8 cellular contexts compared by ENCODE assay signal in genomic region chr3:52153389-52154096, GRCh38. TPM values are rescaled to one million over a fixed set of nuclear protein-coding genes. Genes with fewer than 3 reads are reported as not detected.
A peak's percentile ranks its signal among the peaks of the same experiment; 100 is the strongest.
DNase-seq lines count a peak whose midpoint lies in the region; ATAC-seq lines count a peak whose summit lies in the region.

No MANE protein-coding gene starts in this region.

- no peaks in the 10 kb centered on the region for H3K9me3 ChIP-seq in iPS-18c (ENCODE audit: control insufficient read depth, insufficient read depth, low read length)

- peaks cover 6% of the 10 kb centered on the region for H3K36me3 Mint-ChIP-seq in activated naive CD8-positive, alpha-beta T cell treated with anti-CD3 and anti-CD28 coated beads, Interleukin-2, amount 10 ng/mL, durations not matched to agents 7 days and 5 days
- H3K36me3 Mint-ChIP-seq in stimulated activated naive B cell treated with anti-CD40 and anti-IgM and Interleukin-4, amounts not matched to agents 10 μg/mL and 1 μg/mL and 100 μg/mL, for 72 hours, result peaks cover 3 to 5% of the 10 kb centered on the region in 2 donors

- H3K27ac Mint-ChIP-seq in activated naive CD8-positive, alpha-beta T cell treated with anti-CD3 and anti-CD28 coated beads, Interleukin-2, amount 10 ng/mL, durations not matched to agents 7 days and 5 days, result peak overlapping the region; percentile 93
- peak overlapping the region; percentile 98 for H3K27ac Mint-ChIP-seq in stimulated activated naive B cell treated with anti-CD40 and anti-IgM and Interleukin-4, amounts not matched to agents 10 μg/mL and 1 μg/mL and 100 μg/mL, for 72 hours

- POLR2A ChIA-PET in activated naive CD8-positive, alpha-beta T cell treated with anti-CD3 and anti-CD28 coated beads, Interleukin-2, amount 10 ng/mL, durations not matched to agents 7 days and 5 days (lab: Charles Lee), result interaction anchor here (0.5 to 1.6 kb wide), 6 partner anchors 63 to 186 kb away, joined by 3 to 18 read pairs (median 6); partner anchors contain the start of genes DUSP7, RPL29 and WDR82

- H3K27me3 Mint-ChIP-seq in activated naive CD8-positive, alpha-beta T cell treated with anti-CD3 and anti-CD28 coated beads, Interleukin-2, amount 10 ng/mL, durations not matched to agents 7 days and 5 days, result no peaks in the 10 kb centered on the region
- no peaks in the 10 kb centered on the region for H3K27me3 Mint-ChIP-seq in stimulated activated naive B cell treated with anti-CD40 and anti-IgM and Interleukin-4, amounts not matched to agents 10 μg/mL and 1 μg/mL and 100 μg/mL, for 72 hours

- peak overlapping the region; percentile 96 for H3K4me3 ChIP-seq in iPS-18c (ENCODE audit: insufficient read depth, low read depth, low read length)

- DNase-seq in NCI-H1092 treated with DMSO at 0.1 percent for 48 hours (lab: John Stamatoyannopoulos, UW), result peak; percentile 0
- DNase-seq in NCI-H1092 (lab: John Stamatoyannopoulos, UW), result no peak
- DNase-seq in NCI-H2171 (lab: John Stamatoyannopoulos, UW), result peak; percentile 34
- DNase-seq in activated naive CD8-positive, alpha-beta T cell treated with anti-CD3 and anti-CD28 coated beads, Interleukin-2, amount 10 ng/mL, durations not matched to agents 7 days and 5 days, result no peak
- DNase-seq in stimulated activated naive B cell treated with anti-CD40 and anti-IgM and Interleukin-4, amounts not matched to agents 10 μg/mL and 1 μg/mL and 100 μg/mL, for 72 hours, result no peak
- no peak for DNase-seq in SKM-1 (lab: John Stamatoyannopoulos, UW; ENCODE audit: unreplicated experiment)

- H3K9me3 Mint-ChIP-seq in activated naive CD8-positive, alpha-beta T cell treated with anti-CD3 and anti-CD28 coated beads, Interleukin-2, amount 10 ng/mL, durations not matched to agents 7 days and 5 days, result no peaks in the 10 kb centered on the region
- no peaks in the 10 kb centered on the region for H3K9me3 Mint-ChIP-seq in stimulated activated naive B cell treated with anti-CD40 and anti-IgM and Interleukin-4, amounts not matched to agents 10 μg/mL and 1 μg/mL and 100 μg/mL, for 72 hours

- ATAC-seq in HG02678 (IDR thresholded peaks at IDR 0.05; ENCODE audit: unreplicated experiment), result peak; percentile 5
- no peak for ATAC-seq in activated naive CD8-positive, alpha-beta T cell treated with anti-CD3 and anti-CD28 coated beads, Interleukin-2, amount 10 ng/mL, durations not matched to agents 7 days and 5 days (ENCODE audit: low read depth)
- no peak for ATAC-seq in stimulated activated naive B cell treated with anti-CD40 and anti-IgM and Interleukin-4, amounts not matched to agents 10 μg/mL and 1 μg/mL and 100 μg/mL, for 72 hours (replicated peaks)

- H3K4me3 Mint-ChIP-seq in activated naive CD8-positive, alpha-beta T cell treated with anti-CD3 and anti-CD28 coated beads, Interleukin-2, amount 10 ng/mL, durations not matched to agents 7 days and 5 days, result peak overlapping the region; percentile 94
- H3K4me3 Mint-ChIP-seq in stimulated activated naive B cell treated with anti-CD40 and anti-IgM and Interleukin-4, amounts not matched to agents 10 μg/mL and 1 μg/mL and 100 μg/mL, for 72 hours, result peak overlapping the region; percentile 94 to 95

- peaks cover 22% of the 10 kb centered on the region for H3K4me1 Mint-ChIP-seq in activated naive CD8-positive, alpha-beta T cell treated with anti-CD3 and anti-CD28 coated beads, Interleukin-2, amount 10 ng/mL, durations not matched to agents 7 days and 5 days
- H3K4me1 Mint-ChIP-seq in stimulated activated naive B cell treated with anti-CD40 and anti-IgM and Interleukin-4, amounts not matched to agents 10 μg/mL and 1 μg/mL and 100 μg/mL, for 72 hours, result peaks cover 7 to 28% of the 10 kb centered on the region in 2 donors

RNA-seq across cellular contexts. Expression of gene POC1A, which starts 0.7 kb away (rescaled TPM):
- 10 to 100 TPM; 20.8 to 22.4 TPM for total RNA-seq in activated naive CD8-positive, alpha-beta T cell treated with anti-CD3 and anti-CD28 coated beads, Interleukin-2, amount 10 ng/mL, durations not matched to agents 7 days and 5 days

RNA-seq across cellular contexts. Expression of gene ALAS1, which starts 44.4 kb away (rescaled TPM):
- total RNA-seq in activated naive CD8-positive, alpha-beta T cell treated with anti-CD3 and anti-CD28 coated beads, Interleukin-2, amount 10 ng/mL, durations not matched to agents 7 days and 5 days, result 10 to 100 TPM; 46.9 to 50.1 TPM

Comparison
In these comparisons a context has a peak if more than half of its experiments do, and no peak if none do; other contexts are left out.
1. DNase-seq: peak in NCI-H1092 treated with DMSO at 0.1 percent for 48 hours (single experiment) and NCI-H2171 (single experiment); none in NCI-H1092 (single experiment), activated naive CD8-positive, alpha-beta T cell treated with anti-CD3 and anti-CD28 coated beads, Interleukin-2, amount 10 ng/mL, durations not matched to agents 7 days and 5 days (single experiment), stimulated activated naive B cell treated with anti-CD40 and anti-IgM and Interleukin-4, amounts not matched to agents 10 μg/mL and 1 μg/mL and 100 μg/mL, for 72 hours (single experiment) and SKM-1 (single experiment).